Comparison of ENCODE assay signal across 11 cellular contexts in genomic region chr10:13206546-13207443, GRCh38. TPM values are rescaled to one million over a fixed set of nuclear protein-coding genes. Genes with fewer than 3 reads are reported as not detected.
DNase-seq lines count a peak whose midpoint lies in the region; ATAC-seq and TF ChIP-seq lines count a peak whose summit lies in the region.
"Had no signal": no experiment of that assay in that cellular context is flagged by ENCODE, and none has a peak within 500 bp of the region (broad histone marks: within the 10 kb centered on the region; RNA-seq: fewer than 3 reads in every experiment).

No MANE protein-coding gene starts in this region.

- POLR2A ChIA-PET in CD4-positive, alpha-beta T cell (lab: Charles Lee) = interaction anchor here (0.8 to 1.1 kb wide), 2 partner anchors 96 to 165 kb away, joined by 3 read pairs; no protein-coding TSS in a partner anchor

- H3K9ac ChIP-seq in Karpas-422 (ENCODE audit: low read length) = no peak overlapping the region

- no peaks in the 10 kb centered on the region for H3K9me2 ChIP-seq in Karpas-422 (replicated peaks; ENCODE audit: insufficient read depth, low read length)

- H3K9me3 ChIP-seq in CD4-positive, alpha-beta T cell (ENCODE audit: control insufficient read depth, low read length) = no peaks in the 10 kb centered on the region
- no peaks in the 10 kb centered on the region for H3K9me3 ChIP-seq in Karpas-422 (ENCODE audit: low read length)

- no peak for DNase-seq in CD4-positive, alpha-beta T cell
- DNase-seq in Karpas-422 (peak; percentile 55), cardiac fibroblast (ENCODE audit: low read depth in 2 of 2) (peak; percentile 69 to 76), mesenteric fat pad (ENCODE audit: low spot score) (peak; percentile 8), NCI-H82 treated with DMSO at 0.1 percent for 48 hours (lab: John Stamatoyannopoulos, UW; ENCODE audit: unreplicated experiment) (no peak), cerebellum (ENCODE audit: low spot score) (no peak)
- DNase-seq: activated naive CD4-positive, alpha-beta T cell treated with anti-CD3 and anti-CD28 coated beads for 36 hours; NCI-H2081 treated with DMSO at 0.1 percent for 48 hours had no signal

- no peak overlapping the region for H3K27ac Mint-ChIP-seq in CD4-positive, alpha-beta T cell
- H3K27ac Mint-ChIP-seq: activated naive CD4-positive, alpha-beta T cell treated with anti-CD3 and anti-CD28 coated beads for 36 hours had no signal

- no peaks in the 10 kb centered on the region for H3K27me3 ChIP-seq in CD4-positive, alpha-beta T cell (ENCODE audit: control insufficient read depth, insufficient read depth, low read length)
- H3K27me3 ChIP-seq in Karpas-422 (ENCODE audit: low read length) = no peaks in the 10 kb centered on the region

- no peak overlapping the region for H3K4me3 Mint-ChIP-seq in CD4-positive, alpha-beta T cell
- H3K4me3 Mint-ChIP-seq: activated naive CD4-positive, alpha-beta T cell treated with anti-CD3 and anti-CD28 coated beads for 36 hours had no signal

- H3K27ac ChIP-seq in CD4-positive, alpha-beta T cell (ENCODE audit: low read depth, low read length) = no peak overlapping the region
- H3K27ac ChIP-seq in Karpas-422 (ENCODE audit: low read length) = no peak overlapping the region

- no peaks in the 10 kb centered on the region for H4K20me1 ChIP-seq in Karpas-422 (ENCODE audit: insufficient read depth, low read depth, low read length)

- CTCF ChIA-PET in CD4-positive, alpha-beta T cell (lab: Charles Lee) = interaction anchor here (0.6 to 1.0 kb wide), 2 partner anchors 95 to 1146 kb away, joined by 3 to 14 read pairs; no protein-coding TSS in a partner anchor

- H3K4me2 ChIP-seq in Karpas-422 (ENCODE audit: low read depth, low read length, poor library complexity, severe bottlenecking) = no peak overlapping the region

- H3K9me3 Mint-ChIP-seq in CD4-positive, alpha-beta T cell = no peaks in the 10 kb centered on the region
- H3K9me3 Mint-ChIP-seq: activated naive CD4-positive, alpha-beta T cell treated with anti-CD3 and anti-CD28 coated beads for 36 hours had no signal

- TF ChIP-seq CTCF in CD4-positive, alpha-beta T cell (IDR thresholded peaks at IDR 0.05) = peak; percentile 31
- peak; percentile 55 for TF ChIP-seq CTCF in cardiac fibroblast (IDR thresholded peaks at IDR 0.05; ENCODE audit: low read depth, low read length)

- peaks cover 32% of the 10 kb centered on the region for H3K36me3 ChIP-seq in Karpas-422 (ENCODE audit: insufficient read depth, low read length)

- no peaks in the 10 kb centered on the region for H3K27me3 Mint-ChIP-seq in CD4-positive, alpha-beta T cell

- H3K36me3 Mint-ChIP-seq in CD4-positive, alpha-beta T cell (ENCODE audit: low read depth) = no peaks in the 10 kb centered on the region

- H3K4me1 Mint-ChIP-seq in CD4-positive, alpha-beta T cell (ENCODE audit: low read depth) = no peaks in the 10 kb centered on the region

- H2AFZ ChIP-seq in Karpas-422 (ENCODE audit: low read length) = no peak overlapping the region

- no peaks in the 10 kb centered on the region for H3K4me1 ChIP-seq in Karpas-422 (ENCODE audit: low read length)

- intact Hi-C loops in CD4-positive, alpha-beta T cell (cut with DNase I, micrococcal nuclease) = loop anchor here in 1 of 2 experiments (5.0 kb wide), 1 partner anchor 96 kb away; the partner anchor contains the start of gene PHYH

- no peaks in the 10 kb centered on the region for H3K79me2 ChIP-seq in Karpas-422 (ENCODE audit: low read length)

- H3K4me3 ChIP-seq in Karpas-422 (ENCODE audit: low read length) (no peak overlapping the region), cardiac fibroblast (replicated peaks in 1 of 2; ENCODE audit: low read depth in 2 of 2, low read length in 2 of 2) (no peak overlapping the region)

- no peak for ATAC-seq in CD4-positive, alpha-beta T cell (ENCODE audit: poor library complexity)
- ATAC-seq in GM19324 (IDR thresholded peaks at IDR 0.05; ENCODE audit: low FRiP score, unreplicated experiment) (no peak), HG02970 (IDR thresholded peaks at IDR 0.05; ENCODE audit: low FRiP score, unreplicated experiment) (no peak)

RNA-seq across cellular contexts. Expression of gene UCMA, which starts 27.4 kb away (rescaled TPM):
- not detected for total RNA-seq in CD4-positive, alpha-beta T cell
- total RNA-seq in Karpas-422 (2014; rRNA removed; shearing (Covaris generic); ENCODE audit: low replicate concordance) = 0.63 TPM in 1 of 2 replicates, not detected in the other
- not detected for total RNA-seq in mesenteric fat pad
- total RNA-seq in cerebellum = not detected
- total RNA-seq: activated naive CD4-positive, alpha-beta T cell treated with anti-CD3 and anti-CD28 coated beads for 36 hours; posterior vena cava had no signal

RNA-seq across cellular contexts. Expression of gene MCM10, which starts 45.4 kb away (rescaled TPM):
- total RNA-seq in CD4-positive, alpha-beta T cell = under 1 TPM; 0.16 to 0.50 TPM
- 7.0 and 8.9 TPM in 2 replicates for total RNA-seq in Karpas-422 (2014; rRNA removed; shearing (Covaris generic); ENCODE audit: low replicate concordance)
- 1.2 TPM for total RNA-seq in mesenteric fat pad
- 6.4 TPM for total RNA-seq in cerebellum

Comparison
In these comparisons a context has a peak if more than half of its experiments do, and no peak if none do; other contexts are left out.
1. DNase-seq: peak in Karpas-422 (single experiment), cardiac fibroblast (2 of 2) and mesenteric fat pad (single experiment); none in CD4-positive, alpha-beta T cell (0 of 10), NCI-H82 treated with DMSO at 0.1 percent for 48 hours (single experiment) and cerebellum (single experiment).